In the genomic region with DNA sequence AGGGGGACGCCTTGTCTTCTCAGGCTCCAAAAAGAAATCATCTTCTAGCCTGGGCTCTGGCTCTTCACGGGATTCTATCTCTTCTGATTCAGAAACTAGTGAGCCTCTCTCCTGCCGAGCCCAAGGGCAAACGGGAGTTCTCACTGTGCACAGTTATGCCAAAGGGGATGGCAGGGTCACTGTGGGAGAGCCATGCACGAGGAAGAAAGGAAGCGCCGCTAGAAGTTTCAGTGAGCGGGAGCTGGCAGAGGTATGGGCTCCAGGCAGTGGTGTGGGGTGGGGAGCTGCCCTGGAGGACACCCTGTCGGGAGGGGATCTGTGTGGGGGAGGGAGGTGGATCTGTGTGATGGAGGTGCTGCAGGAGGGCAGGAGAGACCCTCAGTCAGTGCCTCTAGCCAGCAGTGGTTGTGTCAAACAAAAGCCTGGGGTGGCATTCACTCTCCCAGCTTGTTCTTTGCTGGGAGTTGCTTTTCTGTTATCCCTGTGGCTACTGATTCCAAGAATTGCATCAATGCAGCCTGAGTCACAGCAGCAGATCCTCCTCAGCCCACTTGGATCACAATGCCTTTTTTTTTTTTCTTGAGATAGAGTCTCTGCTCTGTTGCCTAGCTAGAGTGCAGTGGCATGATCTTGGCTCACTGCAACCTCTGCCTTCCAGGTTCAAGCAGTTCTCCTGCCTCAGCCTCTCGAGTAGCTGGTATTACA, we compare ENCODE assay signal across 1 cellular context.
TF ChIP-seq lines count a peak whose summit lies in the region.

No MANE protein-coding gene starts in this region.

TF ChIP-seq in A549, 52 proteins besides CTCF, POLR2A, EP300 and RAD21 (continued from another document):
- TF ChIP-seq, protein P1, sequence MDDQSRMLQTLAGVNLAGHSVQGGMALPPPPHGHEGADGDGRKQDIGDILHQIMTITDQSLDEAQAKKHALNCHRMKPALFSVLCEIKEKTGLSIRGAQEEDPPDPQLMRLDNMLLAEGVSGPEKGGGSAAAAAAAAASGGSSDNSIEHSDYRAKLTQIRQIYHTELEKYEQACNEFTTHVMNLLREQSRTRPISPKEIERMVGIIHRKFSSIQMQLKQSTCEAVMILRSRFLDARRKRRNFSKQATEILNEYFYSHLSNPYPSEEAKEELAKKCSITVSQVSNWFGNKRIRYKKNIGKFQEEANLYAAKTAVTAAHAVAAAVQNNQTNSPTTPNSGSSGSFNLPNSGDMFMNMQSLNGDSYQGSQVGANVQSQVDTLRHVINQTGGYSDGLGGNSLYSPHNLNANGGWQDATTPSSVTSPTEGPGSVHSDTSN (IDR thresholded peaks at IDR 0.05): no peak
- TF ChIP-seq, protein P2, sequence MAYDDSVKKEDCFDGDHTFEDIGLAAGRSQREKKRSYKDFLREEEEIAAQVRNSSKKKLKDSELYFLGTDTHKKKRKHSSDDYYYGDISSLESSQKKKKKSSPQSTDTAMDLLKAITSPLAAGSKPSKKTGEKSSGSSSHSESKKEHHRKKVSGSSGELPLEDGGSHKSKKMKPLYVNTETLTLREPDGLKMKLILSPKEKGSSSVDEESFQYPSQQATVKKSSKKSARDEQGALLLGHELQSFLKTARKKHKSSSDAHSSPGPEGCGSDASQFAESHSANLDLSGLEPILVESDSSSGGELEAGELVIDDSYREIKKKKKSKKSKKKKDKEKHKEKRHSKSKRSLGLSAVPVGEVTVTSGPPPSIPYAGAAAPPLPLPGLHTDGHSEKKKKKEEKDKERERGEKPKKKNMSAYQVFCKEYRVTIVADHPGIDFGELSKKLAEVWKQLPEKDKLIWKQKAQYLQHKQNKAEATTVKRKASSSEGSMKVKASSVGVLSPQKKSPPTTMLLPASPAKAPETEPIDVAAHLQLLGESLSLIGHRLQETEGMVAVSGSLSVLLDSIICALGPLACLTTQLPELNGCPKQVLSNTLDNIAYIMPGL (CRISPR knock-in tag; IDR thresholded peaks at IDR 0.05; ENCODE audit: borderline replicate concordance): no peak
